ENCODE assay signal across 27 cellular contexts in the genomic region with DNA sequence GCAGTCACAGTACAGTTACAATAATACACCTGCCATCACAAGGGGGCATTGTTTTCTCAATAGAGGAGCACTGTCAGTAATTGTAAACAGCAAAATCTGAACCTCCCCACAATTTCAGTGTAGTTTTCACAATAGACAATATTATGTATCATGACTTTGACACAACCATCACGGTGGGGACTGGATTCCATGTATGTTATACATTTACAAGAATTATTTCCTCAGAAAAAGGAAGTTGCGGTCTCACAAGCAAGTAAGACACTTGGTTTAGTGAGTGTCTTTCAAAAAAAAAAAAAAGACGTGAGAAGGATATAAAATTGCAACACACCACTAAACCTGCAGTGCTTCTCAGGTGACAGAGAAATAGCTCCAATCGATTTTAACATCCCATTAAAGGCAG.
A peak's percentile ranks its signal among the peaks of the same experiment; 100 is the strongest.
DNase-seq lines count a peak whose midpoint lies in the region; ATAC-seq and TF ChIP-seq lines count a peak whose summit lies in the region.
"Had no signal": no experiment of that assay in that cellular context is flagged by ENCODE, and none has a peak within 500 bp of the region (broad histone marks: within the 10 kb centered on the region; RNA-seq: fewer than 3 reads in every experiment).

No MANE protein-coding gene starts in this region.

- no peak for ATAC-seq in GM21367 (IDR thresholded peaks at IDR 0.05; ENCODE audit: unreplicated experiment)
- ATAC-seq: activated CD8-positive, alpha-beta memory T cell treated with anti-CD3 and anti-CD28 coated beads, Interleukin-2, amount 10 ng/mL, durations not matched to agents 7 days and 5 days; heart right ventricle; natural killer cell; right lobe of liver; T-cell had no signal

- no peaks in the 10 kb centered on the region for H3K79me2 ChIP-seq in OCI-LY1 (ENCODE audit: insufficient read depth, low read length)
- H3K79me2 ChIP-seq: parathyroid adenoma had no signal

- no peak for TF ChIP-seq EP300 in stomach (IDR thresholded peaks at IDR 0.05)

- H3K4me1 Mint-ChIP-seq in CD14-positive monocyte: peaks cover 8% of the 10 kb centered on the region
- H3K4me1 Mint-ChIP-seq: activated CD4-positive, alpha-beta T cell treated with anti-CD3 and anti-CD28 coated beads, Interleukin-2, amount 10 ng/mL, durations not matched to agents 24 days and 14 days; activated CD8-positive, alpha-beta memory T cell treated with anti-CD3 and anti-CD28 coated beads, Interleukin-2, amount 10 ng/mL, durations not matched to agents 7 days and 5 days; activated naive CD4-positive, alpha-beta T cell treated with anti-CD3 and anti-CD28 coated beads, Interleukin-2, amount 50 U/mL, for 24 hours; natural killer cell; T-cell had no signal

- no peak overlapping the region for H2AFZ ChIP-seq in OCI-LY1 (ENCODE audit: low read length)
- H2AFZ ChIP-seq: parathyroid adenoma, PC-9 had no signal

- no peak overlapping the region for H3K27ac Mint-ChIP-seq in CD14-positive monocyte
- H3K27ac Mint-ChIP-seq: activated CD4-positive, alpha-beta T cell treated with anti-CD3 and anti-CD28 coated beads, Interleukin-2, amount 10 ng/mL, durations not matched to agents 24 days and 14 days; activated CD8-positive, alpha-beta memory T cell treated with anti-CD3 and anti-CD28 coated beads, Interleukin-2, amount 10 ng/mL, durations not matched to agents 7 days and 5 days; activated naive CD4-positive, alpha-beta T cell treated with anti-CD3 and anti-CD28 coated beads, Interleukin-2, amount 50 U/mL, for 24 hours; mesothelial cell of epicardium; natural killer cell; T-cell had no signal

- H3K4me1 ChIP-seq in OCI-LY1 (ENCODE audit: insufficient read depth, low read length, severe bottlenecking) (no peaks in the 10 kb centered on the region), stomach (no peaks in the 10 kb centered on the region)
- H3K4me1 ChIP-seq: heart right ventricle, parathyroid adenoma, right lobe of liver had no signal

- H3K27ac ChIP-seq in 22Rv1 (no peak overlapping the region), OCI-LY1 (ENCODE audit: low read depth, low read length, poor library complexity, severe bottlenecking) (no peak overlapping the region), stomach (no peak overlapping the region)
- H3K27ac ChIP-seq: cardiac muscle cell, heart right ventricle, parathyroid adenoma, PC-9, right lobe of liver had no signal

- DNase-seq in H7 (peak; percentile 12), NB4 (ENCODE audit: low read depth) (peak; percentile 60), stomach (no peak), head of caudate nucleus (no peak), CD14-positive monocyte (ENCODE audit: low spot score) (no peak)
- DNase-seq: activated CD4-positive, alpha-beta T cell treated with anti-CD3 and anti-CD28 coated beads, Interleukin-2, amount 10 ng/mL, durations not matched to agents 24 days and 14 days; activated CD8-positive, alpha-beta memory T cell treated with anti-CD3 and anti-CD28 coated beads, Interleukin-2, amount 10 ng/mL, durations not matched to agents 7 days and 5 days; anterior cingulate cortex; GDM1; HCEC 1CT; heart right ventricle; IMR-90; natural killer cell; NCI-H1048; NCI-H2029; NCI-H524 treated with DMSO at 0.1 percent for 48 hours; PC-9; right lobe of liver; SHP77 treated with DMSO at 0.1 percent for 48 hours; T-cell had no signal

- TF ChIP-seq POLR2A in NB4 (IDR thresholded peaks at IDR 0.05; ENCODE audit: extremely low read depth, insufficient read length) (no peak), stomach (IDR thresholded peaks at IDR 0.05) (no peak)

- H3K9me3 Mint-ChIP-seq in CD14-positive monocyte: peaks cover 0 to 17% (median 0%) of the 10 kb centered on the region in 7 donors
- H3K9me3 Mint-ChIP-seq: activated CD4-positive, alpha-beta T cell treated with anti-CD3 and anti-CD28 coated beads, Interleukin-2, amount 10 ng/mL, durations not matched to agents 24 days and 14 days had no signal

- TF ChIP-seq CTCF in 22Rv1 (IDR thresholded peaks at IDR 0.05): peak; percentile 22; the same call in 1 of the 2 replicates
- TF ChIP-seq CTCF in NB4 (IDR thresholded peaks at IDR 0.05; ENCODE audit: low read depth, low read length): no peak
- TF ChIP-seq CTCF in OCI-LY1 (IDR thresholded peaks at IDR 0.05; ENCODE audit: low read length): peak; percentile 17; the same call in 1 of the 2 replicates
- TF ChIP-seq CTCF in stomach (IDR thresholded peaks at IDR 0.05): no peak
- no peak for TF ChIP-seq CTCF in CD14-positive monocyte (IDR thresholded peaks at IDR 0.05)

- H3K4me2 ChIP-seq in OCI-LY1 (ENCODE audit: low read length): no peak overlapping the region
- H3K4me2 ChIP-seq: PC-9 had no signal

- H3K4me3 ChIP-seq in H7 (ENCODE audit: insufficient read depth, low read depth, low read length) (no peak overlapping the region), NB4 (ENCODE audit: low read depth, low read length) (no peak overlapping the region), OCI-LY1 (ENCODE audit: low read depth, low read length, poor library complexity, severe bottlenecking) (no peak overlapping the region), stomach (no peak overlapping the region)
- H3K4me3 ChIP-seq: cardiac muscle cell, heart right ventricle, PC-9, right lobe of liver had no signal

- no peaks in the 10 kb centered on the region for H4K20me1 ChIP-seq in OCI-LY1 (ENCODE audit: insufficient read depth, low read length)

- H3K27me3 ChIP-seq in H7 (ENCODE audit: control insufficient read depth, insufficient read depth, low read length) (no peaks in the 10 kb centered on the region), OCI-LY1 (ENCODE audit: insufficient read depth, low read length) (no peaks in the 10 kb centered on the region), stomach (no peaks in the 10 kb centered on the region)
- H3K27me3 ChIP-seq: cardiac muscle cell, heart right ventricle, right lobe of liver had no signal

- no peaks in the 10 kb centered on the region for H3F3A ChIP-seq in OCI-LY1 (ENCODE audit: insufficient read depth, low read length)

- H3K9me3 ChIP-seq in OCI-LY1 (ENCODE audit: low read length) (no peaks in the 10 kb centered on the region), stomach (peaks cover 0 to 7% (median 5%) of the 10 kb centered on the region in 4 donors)
- H3K9me3 ChIP-seq: right lobe of liver had no signal

- H3K4me3 Mint-ChIP-seq in CD14-positive monocyte: no peak overlapping the region
- H3K4me3 Mint-ChIP-seq: activated CD4-positive, alpha-beta T cell treated with anti-CD3 and anti-CD28 coated beads, Interleukin-2, amount 10 ng/mL, durations not matched to agents 24 days and 14 days; activated CD8-positive, alpha-beta memory T cell treated with anti-CD3 and anti-CD28 coated beads, Interleukin-2, amount 10 ng/mL, durations not matched to agents 7 days and 5 days; activated naive CD4-positive, alpha-beta T cell treated with anti-CD3 and anti-CD28 coated beads, Interleukin-2, amount 50 U/mL, for 24 hours; mesothelial cell of epicardium; natural killer cell; T-cell had no signal

- no peaks in the 10 kb centered on the region for H3K36me3 ChIP-seq in H7 (replicated peaks; ENCODE audit: control insufficient read depth, insufficient read depth, low read length)
- no peaks in the 10 kb centered on the region for H3K36me3 ChIP-seq in OCI-LY1 (ENCODE audit: insufficient read depth, low read length)
- no peaks in the 10 kb centered on the region for H3K36me3 ChIP-seq in stomach
- H3K36me3 ChIP-seq: cardiac muscle cell, heart right ventricle, right lobe of liver had no signal

- no peaks in the 10 kb centered on the region for H3K36me3 Mint-ChIP-seq in CD14-positive monocyte
- H3K36me3 Mint-ChIP-seq: activated CD8-positive, alpha-beta memory T cell treated with anti-CD3 and anti-CD28 coated beads, Interleukin-2, amount 10 ng/mL, durations not matched to agents 7 days and 5 days; activated naive CD4-positive, alpha-beta T cell treated with anti-CD3 and anti-CD28 coated beads, Interleukin-2, amount 50 U/mL, for 24 hours; natural killer cell; T-cell had no signal

- 67 to 81% (median 75%) methylated on average over 4 of the region's 4 CpGs for WGBS in stomach, 5 donors

- H3K9ac ChIP-seq in OCI-LY1 (ENCODE audit: low read length): no peak overlapping the region
- H3K9ac ChIP-seq: parathyroid adenoma had no signal

- no peaks in the 10 kb centered on the region for H3K9me2 ChIP-seq in OCI-LY1 (ENCODE audit: low read depth, low read length)

- intact Hi-C loops in stomach (cut with DNase I; ENCODE audit: low total_unique reads) (no loop called here), head of caudate nucleus (cut with DNase I) (no loop called here), CD14-positive monocyte (cut with micrococcal nuclease) (no loop called here)

- no peaks in the 10 kb centered on the region for H3K27me3 Mint-ChIP-seq in CD14-positive monocyte (ENCODE audit: low read depth in 3 of 3)
- H3K27me3 Mint-ChIP-seq: activated CD4-positive, alpha-beta T cell treated with anti-CD3 and anti-CD28 coated beads, Interleukin-2, amount 10 ng/mL, durations not matched to agents 24 days and 14 days; activated CD8-positive, alpha-beta memory T cell treated with anti-CD3 and anti-CD28 coated beads, Interleukin-2, amount 10 ng/mL, durations not matched to agents 7 days and 5 days; activated naive CD4-positive, alpha-beta T cell treated with anti-CD3 and anti-CD28 coated beads, Interleukin-2, amount 50 U/mL, for 24 hours; T-cell had no signal

Comparison
In these comparisons a context has a peak if more than half of its experiments do, and no peak if none do; other contexts are left out.
1. CTCF ChIP-seq: peak in 22Rv1 (single experiment) and OCI-LY1 (single experiment); none in NB4 (single experiment), stomach (0 of 7) and CD14-positive monocyte (single experiment).
2. DNase-seq: peak in H7 (single experiment) and NB4 (single experiment); none in stomach (single experiment), head of caudate nucleus (0 of 42) and CD14-positive monocyte (single experiment).